In genomic region chr6:14681699-14682487, GRCh38 we compare ENCODE assay signal across 26 cellular contexts.
DNase-seq lines count a peak whose midpoint lies in the region; ATAC-seq and TF ChIP-seq lines count a peak whose summit lies in the region.
"Had no signal": no experiment of that assay in that cellular context is flagged by ENCODE, and none has a peak within 500 bp of the region (broad histone marks: within the 10 kb centered on the region; RNA-seq: fewer than 3 reads in every experiment).

No MANE protein-coding gene starts in this region.

- no peaks in the 10 kb centered on the region for H3K4me1 Mint-ChIP-seq in activated CD8-positive, alpha-beta memory T cell treated with anti-CD3 and anti-CD28 coated beads, Interleukin-2, amount 10 ng/mL, durations not matched to agents 7 days and 5 days
- H3K4me1 Mint-ChIP-seq: activated naive CD8-positive, alpha-beta T cell treated with anti-CD3 and anti-CD28 coated beads, Interleukin-2, amount 10 ng/mL, durations not matched to agents 7 days and 5 days had no signal

- H3K4me3 Mint-ChIP-seq in activated CD8-positive, alpha-beta memory T cell treated with anti-CD3 and anti-CD28 coated beads, Interleukin-2, amount 10 ng/mL, durations not matched to agents 7 days and 5 days, result no peak overlapping the region
- H3K4me3 Mint-ChIP-seq: activated naive CD8-positive, alpha-beta T cell treated with anti-CD3 and anti-CD28 coated beads, Interleukin-2, amount 10 ng/mL, durations not matched to agents 7 days and 5 days; brain; CD4-positive, alpha-beta T cell; memory B cell; natural killer cell treated with Interleukin-12 subunit alpha and Interleukin-12 subunit beta and Interleukin-15 and Interleukin-18, amount 100 ng/mL, for 72 hours; stimulated activated naive CD8-positive, alpha-beta T cell treated with anti-CD3 and anti-CD28 coated beads, Interleukin-15, amount 100 ng/mL, for 72 hours; T-helper 2 cell treated with Interferon-gamma antibody and Interleukin-4, amounts not matched to agents 5 μg/mL and 100 μg/mL, for 36 hours had no signal

- 91% methylated on average over 11 of the region's 11 CpGs for WGBS in prostate gland

- no peaks in the 10 kb centered on the region for H3K36me3 ChIP-seq in prostate gland
- H3K36me3 ChIP-seq: colonic mucosa, upper lobe of left lung had no signal

- in situ Hi-C loops in KBM-7 (cut with MboI; ENCODE audit: low pct_unique_long_range_greater_than_20kb, low sequenced_read_pairs), result no loop called here

- H3K4me3 ChIP-seq in AG10803 (ENCODE audit: low read length) (no peak overlapping the region), fibroblast of mammary gland (ENCODE audit: control insufficient read depth, low read depth, low read length) (no peak overlapping the region), prostate gland (no peak overlapping the region)
- H3K4me3 ChIP-seq: colonic mucosa, PC-9, upper lobe of left lung had no signal

- no peak for ATAC-seq in activated CD8-positive, alpha-beta memory T cell treated with anti-CD3 and anti-CD28 coated beads, Interleukin-2, amount 10 ng/mL, durations not matched to agents 7 days and 5 days
- ATAC-seq: activated CD4-positive, CD25-positive, alpha-beta regulatory T cell treated with anti-CD3 and anti-CD28 coated beads, Interleukin-2, amount 50 U/mL, for 24 hours; HCT116; natural killer cell treated with Interleukin-12 subunit alpha and Interleukin-12 subunit beta and Interleukin-15 and Interleukin-18, amount 100 ng/mL, for 72 hours; stimulated activated naive CD8-positive, alpha-beta T cell treated with anti-CD3 and anti-CD28 coated beads, Interleukin-15, amount 100 ng/mL, for 72 hours had no signal

- no peak for TF ChIP-seq POLR2A in prostate gland (IDR thresholded peaks at IDR 0.05)

- peak; percentile 23 for DNase-seq in AG10803 (ENCODE audit: low read depth)
- peak; percentile 85 for DNase-seq in KBM-7
- peak; percentile 79 for DNase-seq in RPMI7951 (ENCODE audit: low read depth)
- DNase-seq in fibroblast of mammary gland (ENCODE audit: low read depth), result peak; percentile 43
- DNase-seq in activated CD8-positive, alpha-beta memory T cell treated with anti-CD3 and anti-CD28 coated beads, Interleukin-2, amount 10 ng/mL, durations not matched to agents 7 days and 5 days, result no peak
- DNase-seq in AG08396 (ENCODE audit: low spot score), result no peak
- no peak for DNase-seq in prostate gland (ENCODE audit: low spot score)
- no peak for DNase-seq in posterior vena cava (ENCODE audit: low spot score)
- DNase-seq: 8988T; activated CD8-positive, alpha-beta memory T cell treated with anti-CD3 and anti-CD28 coated beads for 24 hours; activated naive CD8-positive, alpha-beta T cell treated with anti-CD3 and anti-CD28 coated beads, Interleukin-2, amount 10 ng/mL, durations not matched to agents 7 days and 5 days; CD4-positive, alpha-beta T cell; colonic mucosa; DMS53; kidney; NCI-H1092 treated with DMSO at 0.1 percent for 48 hours; NCI-H524; PC-9; stimulated activated naive CD8-positive, alpha-beta T cell treated with anti-CD3 and anti-CD28 coated beads, Interleukin-15, amount 100 ng/mL, for 72 hours; upper lobe of left lung had no signal

- TF ChIP-seq CTCF in AG10803 (conservative IDR thresholded peaks at IDR 0.05; ENCODE audit: low read length) (no peak), fibroblast of mammary gland (conservative IDR thresholded peaks at IDR 0.05; ENCODE audit: control insufficient read depth, insufficient read depth, low read depth, low read length) (no peak), prostate gland (IDR thresholded peaks at IDR 0.05) (no peak)

- no peaks in the 10 kb centered on the region for H3K9me3 ChIP-seq in prostate gland
- H3K9me3 ChIP-seq: colonic mucosa, upper lobe of left lung had no signal

- peaks cover 5% of the 10 kb centered on the region for H3K27me3 Mint-ChIP-seq in activated CD8-positive, alpha-beta memory T cell treated with anti-CD3 and anti-CD28 coated beads, Interleukin-2, amount 10 ng/mL, durations not matched to agents 7 days and 5 days
- H3K27me3 Mint-ChIP-seq: CD4-positive, alpha-beta T cell; memory B cell; natural killer cell treated with Interleukin-12 subunit alpha and Interleukin-12 subunit beta and Interleukin-15 and Interleukin-18, amount 100 ng/mL, for 72 hours; stimulated activated naive CD8-positive, alpha-beta T cell treated with anti-CD3 and anti-CD28 coated beads, Interleukin-15, amount 100 ng/mL, for 72 hours had no signal

- no peaks in the 10 kb centered on the region for H3K4me1 ChIP-seq in prostate gland (replicated peaks)
- H3K4me1 ChIP-seq: colonic mucosa, upper lobe of left lung had no signal

- H3K27me3 ChIP-seq in prostate gland (replicated peaks; ENCODE audit: insufficient read depth), result no peaks in the 10 kb centered on the region
- H3K27me3 ChIP-seq: colonic mucosa, upper lobe of left lung had no signal

- no peaks in the 10 kb centered on the region for H3K9me3 Mint-ChIP-seq in activated CD8-positive, alpha-beta memory T cell treated with anti-CD3 and anti-CD28 coated beads, Interleukin-2, amount 10 ng/mL, durations not matched to agents 7 days and 5 days (ENCODE audit: low read depth)
- H3K9me3 Mint-ChIP-seq: activated naive CD8-positive, alpha-beta T cell treated with anti-CD3 and anti-CD28 coated beads, Interleukin-2, amount 10 ng/mL, durations not matched to agents 7 days and 5 days; CD4-positive, alpha-beta T cell; natural killer cell treated with Interleukin-12 subunit alpha and Interleukin-12 subunit beta and Interleukin-15 and Interleukin-18, amount 100 ng/mL, for 72 hours had no signal

- no peaks in the 10 kb centered on the region for H3K36me3 Mint-ChIP-seq in activated CD8-positive, alpha-beta memory T cell treated with anti-CD3 and anti-CD28 coated beads, Interleukin-2, amount 10 ng/mL, durations not matched to agents 7 days and 5 days
- H3K36me3 Mint-ChIP-seq: activated naive CD8-positive, alpha-beta T cell treated with anti-CD3 and anti-CD28 coated beads, Interleukin-2, amount 10 ng/mL, durations not matched to agents 7 days and 5 days; brain; memory B cell; natural killer cell treated with Interleukin-12 subunit alpha and Interleukin-12 subunit beta and Interleukin-15 and Interleukin-18, amount 100 ng/mL, for 72 hours had no signal

- CTCF ChIA-PET in activated CD8-positive, alpha-beta memory T cell treated with anti-CD3 and anti-CD28 coated beads, Interleukin-2, amount 10 ng/mL, durations not matched to agents 7 days and 5 days (lab: Charles Lee), result no interaction called here

- H3K27ac ChIP-seq in prostate gland, result no peak overlapping the region
- H3K27ac ChIP-seq: colonic mucosa, PC-9, upper lobe of left lung had no signal

- no peak overlapping the region for H3K27ac Mint-ChIP-seq in activated CD8-positive, alpha-beta memory T cell treated with anti-CD3 and anti-CD28 coated beads, Interleukin-2, amount 10 ng/mL, durations not matched to agents 7 days and 5 days
- H3K27ac Mint-ChIP-seq: activated naive CD8-positive, alpha-beta T cell treated with anti-CD3 and anti-CD28 coated beads, Interleukin-2, amount 10 ng/mL, durations not matched to agents 7 days and 5 days; brain; CD4-positive, alpha-beta T cell; memory B cell; natural killer cell treated with Interleukin-12 subunit alpha and Interleukin-12 subunit beta and Interleukin-15 and Interleukin-18, amount 100 ng/mL, for 72 hours; stimulated activated naive CD8-positive, alpha-beta T cell treated with anti-CD3 and anti-CD28 coated beads, Interleukin-15, amount 100 ng/mL, for 72 hours; T-helper 2 cell treated with Interferon-gamma antibody and Interleukin-4, amounts not matched to agents 5 μg/mL and 100 μg/mL, for 36 hours had no signal

- intact Hi-C loops in prostate gland (cut with DNase I), result no loop called here
- intact Hi-C loops in posterior vena cava (cut with DNase I), result no loop called here

Comparison
In these comparisons a context has a peak if more than half of its experiments do, and no peak if none do; other contexts are left out.
1. DNase-seq: peak in AG10803 (single experiment), KBM-7 (single experiment), RPMI7951 (single experiment) and fibroblast of mammary gland (single experiment); none in activated CD8-positive, alpha-beta memory T cell treated with anti-CD3 and anti-CD28 coated beads, Interleukin-2, amount 10 ng/mL, durations not matched to agents 7 days and 5 days (single experiment), AG08396 (single experiment), prostate gland (single experiment) and posterior vena cava (single experiment).